In the genomic region with DNA sequence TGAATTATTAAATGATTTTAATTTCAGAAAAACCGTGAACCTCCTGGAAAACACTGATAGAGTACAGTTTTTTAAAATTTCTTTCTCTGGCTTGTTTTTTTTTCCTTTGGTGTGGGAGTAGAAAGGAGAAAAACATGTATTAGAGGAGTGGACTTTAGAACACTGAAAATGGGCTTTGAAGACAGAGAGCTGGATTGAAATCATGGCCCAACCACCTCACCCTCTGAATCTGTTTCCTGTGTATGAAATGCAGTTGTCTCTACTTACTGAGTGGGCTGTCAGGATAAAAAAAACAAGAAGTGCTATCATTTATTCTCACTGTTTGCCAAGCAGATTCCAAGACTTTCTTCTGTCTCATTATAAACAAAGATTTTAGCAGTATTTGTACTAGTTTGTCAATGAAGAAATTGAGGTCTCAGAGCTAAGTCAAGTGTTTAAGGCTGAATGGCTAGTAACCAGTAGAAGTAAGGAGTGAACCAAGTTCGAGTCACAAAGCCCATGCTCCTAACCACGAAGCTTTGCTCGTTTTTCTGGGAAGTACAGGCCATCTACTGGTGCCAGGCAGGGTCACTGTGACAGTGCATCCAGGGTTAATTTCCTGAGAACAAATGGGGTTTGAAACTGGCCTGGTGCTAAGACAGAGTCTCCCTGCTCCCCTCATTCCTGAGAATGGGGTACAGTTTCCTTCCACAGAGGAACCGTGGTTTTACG, we compare ENCODE assay signal across 2 cellular contexts.
TF ChIP-seq lines count a peak whose summit lies in the region.

No MANE protein-coding gene starts in this region.

TF ChIP-seq in IMR-90, 13 proteins besides CTCF, POLR2A, EP300 and RAD21 (continued from another document):
- TF ChIP-seq BHLHE40 (IDR thresholded peaks at IDR 0.05; ENCODE audit: low read depth, low read length) (no peak), RCOR1 (IDR thresholded peaks at IDR 0.05; ENCODE audit: insufficient replicate concordance, low read length) (no peak), MAZ (IDR thresholded peaks at IDR 0.05; ENCODE audit: borderline replicate concordance, low read depth, low read length) (no peak), MXI1 (IDR thresholded peaks at IDR 0.05; ENCODE audit: borderline replicate concordance, low read depth, low read length) (no peak), MAFK (IDR thresholded peaks at IDR 0.05; ENCODE audit: low read depth, low read length) (no peak), RFX5 (IDR thresholded peaks at IDR 0.05; ENCODE audit: low read depth, low read length) (no peak), CEBPB (IDR thresholded peaks at IDR 0.05; ENCODE audit: low read depth, low read length) (no peak)
- TF ChIP-seq, protein P1, sequence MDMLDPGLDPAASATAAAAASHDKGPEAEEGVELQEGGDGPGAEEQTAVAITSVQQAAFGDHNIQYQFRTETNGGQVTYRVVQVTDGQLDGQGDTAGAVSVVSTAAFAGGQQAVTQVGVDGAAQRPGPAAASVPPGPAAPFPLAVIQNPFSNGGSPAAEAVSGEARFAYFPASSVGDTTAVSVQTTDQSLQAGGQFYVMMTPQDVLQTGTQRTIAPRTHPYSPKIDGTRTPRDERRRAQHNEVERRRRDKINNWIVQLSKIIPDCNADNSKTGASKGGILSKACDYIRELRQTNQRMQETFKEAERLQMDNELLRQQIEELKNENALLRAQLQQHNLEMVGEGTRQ (IDR thresholded peaks at IDR 0.05; ENCODE audit: low read depth, low read length), result no peak
- TF ChIP-seq, protein P2, sequence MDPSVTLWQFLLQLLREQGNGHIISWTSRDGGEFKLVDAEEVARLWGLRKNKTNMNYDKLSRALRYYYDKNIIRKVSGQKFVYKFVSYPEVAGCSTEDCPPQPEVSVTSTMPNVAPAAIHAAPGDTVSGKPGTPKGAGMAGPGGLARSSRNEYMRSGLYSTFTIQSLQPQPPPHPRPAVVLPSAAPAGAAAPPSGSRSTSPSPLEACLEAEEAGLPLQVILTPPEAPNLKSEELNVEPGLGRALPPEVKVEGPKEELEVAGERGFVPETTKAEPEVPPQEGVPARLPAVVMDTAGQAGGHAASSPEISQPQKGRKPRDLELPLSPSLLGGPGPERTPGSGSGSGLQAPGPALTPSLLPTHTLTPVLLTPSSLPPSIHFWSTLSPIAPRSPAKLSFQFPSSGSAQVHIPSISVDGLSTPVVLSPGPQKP (IDR thresholded peaks at IDR 0.05; ENCODE audit: borderline replicate concordance, low read depth, low read length), result no peak

TF ChIP-seq in WTC11, 78 proteins besides CTCF, POLR2A, EP300 and RAD21:
- TF ChIP-seq, protein P3, sequence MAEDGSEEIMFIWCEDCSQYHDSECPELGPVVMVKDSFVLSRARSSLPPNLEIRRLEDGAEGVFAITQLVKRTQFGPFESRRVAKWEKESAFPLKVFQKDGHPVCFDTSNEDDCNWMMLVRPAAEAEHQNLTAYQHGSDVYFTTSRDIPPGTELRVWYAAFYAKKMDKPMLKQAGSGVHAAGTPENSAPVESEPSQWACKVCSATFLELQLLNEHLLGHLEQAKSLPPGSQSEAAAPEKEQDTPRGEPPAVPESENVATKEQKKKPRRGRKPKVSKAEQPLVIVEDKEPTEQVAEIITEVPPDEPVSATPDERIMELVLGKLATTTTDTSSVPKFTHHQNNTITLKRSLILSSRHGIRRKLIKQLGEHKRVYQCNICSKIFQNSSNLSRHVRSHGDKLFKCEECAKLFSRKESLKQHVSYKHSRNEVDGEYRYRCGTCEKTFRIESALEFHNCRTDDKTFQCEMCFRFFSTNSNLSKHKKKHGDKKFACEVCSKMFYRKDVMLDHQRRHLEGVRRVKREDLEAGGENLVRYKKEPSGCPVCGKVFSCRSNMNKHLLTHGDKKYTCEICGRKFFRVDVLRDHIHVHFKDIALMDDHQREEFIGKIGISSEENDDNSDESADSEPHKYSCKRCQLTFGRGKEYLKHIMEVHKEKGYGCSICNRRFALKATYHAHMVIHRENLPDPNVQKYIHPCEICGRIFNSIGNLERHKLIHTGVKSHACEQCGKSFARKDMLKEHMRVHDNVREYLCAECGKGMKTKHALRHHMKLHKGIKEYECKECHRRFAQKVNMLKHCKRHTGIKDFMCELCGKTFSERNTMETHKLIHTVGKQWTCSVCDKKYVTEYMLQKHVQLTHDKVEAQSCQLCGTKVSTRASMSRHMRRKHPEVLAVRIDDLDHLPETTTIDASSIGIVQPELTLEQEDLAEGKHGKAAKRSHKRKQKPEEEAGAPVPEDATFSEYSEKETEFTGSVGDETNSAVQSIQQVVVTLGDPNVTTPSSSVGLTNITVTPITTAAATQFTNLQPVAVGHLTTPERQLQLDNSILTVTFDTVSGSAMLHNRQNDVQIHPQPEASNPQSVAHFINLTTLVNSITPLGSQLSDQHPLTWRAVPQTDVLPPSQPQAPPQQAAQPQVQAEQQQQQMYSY (CRISPR knock-in tag; IDR thresholded peaks at IDR 0.05), result no peak
- TF ChIP-seq SMAD4 (CRISPR knock-in tag; IDR thresholded peaks at IDR 0.05), result no peak
- no peak for TF ChIP-seq NR2C2 (CRISPR knock-in tag; IDR thresholded peaks at IDR 0.05)
- TF ChIP-seq SMAD3 (CRISPR knock-in tag; IDR thresholded peaks at IDR 0.05; ENCODE audit: borderline replicate concordance), result no peak
- TF ChIP-seq NR1H2 (CRISPR knock-in tag; IDR thresholded peaks at IDR 0.05), result no peak
- no peak for TF ChIP-seq JAZF1 (CRISPR knock-in tag; IDR thresholded peaks at IDR 0.05)
- no peak for TF ChIP-seq FOXP1 (CRISPR knock-in tag; IDR thresholded peaks at IDR 0.05; ENCODE audit: borderline replicate concordance)
- TF ChIP-seq RORB (CRISPR knock-in tag; IDR thresholded peaks at IDR 0.05), result no peak
- TF ChIP-seq PRRX2 (CRISPR knock-in tag; IDR thresholded peaks at IDR 0.05), result no peak
- no peak for TF ChIP-seq GTF2I (CRISPR knock-in tag; conservative IDR thresholded peaks at IDR 0.05)
- no peak for TF ChIP-seq SP1 (CRISPR knock-in tag; conservative IDR thresholded peaks at IDR 0.05)
- TF ChIP-seq FOXJ3 (CRISPR knock-in tag; IDR thresholded peaks at IDR 0.05; ENCODE audit: borderline replicate concordance), result no peak
- TF ChIP-seq, protein P4, sequence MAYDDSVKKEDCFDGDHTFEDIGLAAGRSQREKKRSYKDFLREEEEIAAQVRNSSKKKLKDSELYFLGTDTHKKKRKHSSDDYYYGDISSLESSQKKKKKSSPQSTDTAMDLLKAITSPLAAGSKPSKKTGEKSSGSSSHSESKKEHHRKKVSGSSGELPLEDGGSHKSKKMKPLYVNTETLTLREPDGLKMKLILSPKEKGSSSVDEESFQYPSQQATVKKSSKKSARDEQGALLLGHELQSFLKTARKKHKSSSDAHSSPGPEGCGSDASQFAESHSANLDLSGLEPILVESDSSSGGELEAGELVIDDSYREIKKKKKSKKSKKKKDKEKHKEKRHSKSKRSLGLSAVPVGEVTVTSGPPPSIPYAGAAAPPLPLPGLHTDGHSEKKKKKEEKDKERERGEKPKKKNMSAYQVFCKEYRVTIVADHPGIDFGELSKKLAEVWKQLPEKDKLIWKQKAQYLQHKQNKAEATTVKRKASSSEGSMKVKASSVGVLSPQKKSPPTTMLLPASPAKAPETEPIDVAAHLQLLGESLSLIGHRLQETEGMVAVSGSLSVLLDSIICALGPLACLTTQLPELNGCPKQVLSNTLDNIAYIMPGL (CRISPR knock-in tag; IDR thresholded peaks at IDR 0.05), result no peak
- TF ChIP-seq, protein P5, sequence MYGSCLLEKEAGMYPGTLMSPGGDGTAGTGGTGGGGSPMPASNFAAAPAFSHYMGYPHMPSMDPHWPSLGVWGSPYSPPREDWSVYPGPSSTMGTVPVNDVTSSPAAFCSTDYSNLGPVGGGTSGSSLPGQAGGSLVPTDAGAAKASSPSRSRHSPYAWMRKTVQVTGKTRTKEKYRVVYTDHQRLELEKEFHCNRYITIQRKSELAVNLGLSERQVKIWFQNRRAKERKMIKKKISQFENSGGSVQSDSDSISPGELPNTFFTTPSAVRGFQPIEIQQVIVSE (CRISPR knock-in tag; IDR thresholded peaks at IDR 0.05; ENCODE audit: borderline replicate concordance), result no peak
- no peak for TF ChIP-seq ZNF396 (CRISPR knock-in tag; IDR thresholded peaks at IDR 0.05; ENCODE audit: borderline replicate concordance)
- TF ChIP-seq MXD4 (CRISPR knock-in tag; IDR thresholded peaks at IDR 0.05; ENCODE audit: borderline replicate concordance), result no peak
- no peak for TF ChIP-seq NFE2L1 (CRISPR knock-in tag; IDR thresholded peaks at IDR 0.05)
